In genomic region chr1:175673236-175674150, GRCh38 we compare ENCODE assay signal across 11 cellular contexts.
A peak's percentile ranks its signal among the peaks of the same experiment; 100 is the strongest.
DNase-seq lines count a peak whose midpoint lies in the region; ATAC-seq and TF ChIP-seq lines count a peak whose summit lies in the region.
"Had no signal": no experiment of that assay in that cellular context is flagged by ENCODE, and none has a peak within 500 bp of the region (broad histone marks: within the 10 kb centered on the region; RNA-seq: fewer than 3 reads in every experiment).

No MANE protein-coding gene starts in this region.

- H3K79me2 ChIP-seq in PC-9 (ENCODE audit: low read depth): no peaks in the 10 kb centered on the region

- H3K9me3 Mint-ChIP-seq in activated B cell treated with CpG ODN at 0.5 μM for 24 hours (no peaks in the 10 kb centered on the region), Calu3 (ENCODE audit: low read depth, unreplicated experiment) (no peaks in the 10 kb centered on the region)
- no peaks in the 10 kb centered on the region for H3K9me3 Mint-ChIP-seq in effector memory CD8-positive, alpha-beta T cell

- peaks cover 7% of the 10 kb centered on the region; the same call in 1 of the 2 replicates for H3K27me3 ChIP-seq in PC-9 (ENCODE audit: insufficient read depth, low read depth)

- POLR2A ChIA-PET in activated B cell treated with CpG ODN at 0.5 μM for 24 hours (lab: Charles Lee) (no interaction called here), PC-9 (lab: Charles Lee; ENCODE audit: unreplicated experiment) (no interaction called here)

- no peak for TF ChIP-seq CTCF in activated B cell treated with CpG ODN at 0.5 μM for 24 hours (IDR thresholded peaks at IDR 0.05)
- no peak for TF ChIP-seq CTCF in PC-9 (conservative IDR thresholded peaks at IDR 0.05)
- TF ChIP-seq CTCF in Calu3 (IDR thresholded peaks at IDR 0.05; ENCODE audit: unreplicated experiment): no peak

- H3K9me2 ChIP-seq in PC-9 (ENCODE audit: insufficient read depth): no peaks in the 10 kb centered on the region

- peak overlapping the region; percentile 62 for H3K4me3 Mint-ChIP-seq in activated B cell treated with CpG ODN at 0.5 μM for 24 hours
- no peak overlapping the region for H3K4me3 Mint-ChIP-seq in Calu3 (ENCODE audit: low read depth, unreplicated experiment)
- H3K4me3 Mint-ChIP-seq in effector memory CD8-positive, alpha-beta T cell: no peak overlapping the region
- H3K4me3 Mint-ChIP-seq: activated CD4-positive, alpha-beta T cell treated with anti-CD3 and anti-CD28 coated beads for 36 hours; CD4-positive, CD25-positive, alpha-beta regulatory T cell had no signal

- CTCF ChIA-PET in activated B cell treated with CpG ODN at 0.5 μM for 24 hours (lab: Charles Lee) (interaction anchor here (1.0 kb wide), 1 partner anchor 73 kb away, joined by 3 read pairs; no protein-coding TSS in a partner anchor), PC-9 (lab: Charles Lee) (no interaction called here), Calu3 (lab: Charles Lee) (no interaction called here)

- ATAC-seq in HG03159 (IDR thresholded peaks at IDR 0.05; ENCODE audit: unreplicated experiment) (peak; percentile 79), activated B cell treated with CpG ODN at 0.5 μM for 24 hours (ENCODE audit: low read depth) (peak; percentile 89)
- ATAC-seq in effector memory CD8-positive, alpha-beta T cell (replicated peaks): no peak
- ATAC-seq: activated CD4-positive, alpha-beta T cell treated with anti-CD3 and anti-CD28 coated beads for 36 hours; HepG2 had no signal

- BruUV-seq in PC-9 (replicated peaks; lab: Mats Ljungman, UMichigan): no TSS peak
- BruUV-seq in Calu3 (replicated peaks; lab: Mats Ljungman, UMichigan): no TSS peak

- no peak overlapping the region for H3K27ac ChIP-seq in PC-9

- H3K4me3 ChIP-seq in PC-9: no peak overlapping the region

- no peaks in the 10 kb centered on the region for H3K36me3 ChIP-seq in PC-9 (ENCODE audit: low read depth)

- intact Hi-C loops in activated B cell treated with CpG ODN at 0.5 μM for 24 hours (cut with micrococcal nuclease): loop anchor here (2.0 kb wide), 1 partner anchor 73 kb away; no protein-coding TSS in a partner anchor
- intact Hi-C loops in PC-9 (cut with micrococcal nuclease; ENCODE audit: unreplicated experiment): no loop called here
- intact Hi-C loops in Calu3 (cut with micrococcal nuclease; ENCODE audit: unreplicated experiment): no loop called here

- no peaks in the 10 kb centered on the region for H3K4me1 ChIP-seq in PC-9 (replicated peaks; ENCODE audit: insufficient read depth)

- H2AFZ ChIP-seq in PC-9: no peak overlapping the region

- H4K20me1 ChIP-seq in PC-9 (ENCODE audit: insufficient read depth): no peaks in the 10 kb centered on the region

- no peaks in the 10 kb centered on the region for H3F3A ChIP-seq in PC-9 (ENCODE audit: insufficient read depth, low read depth)

- H3K4me1 Mint-ChIP-seq in activated B cell treated with CpG ODN at 0.5 μM for 24 hours (peaks cover 52% of the 10 kb centered on the region), Calu3 (ENCODE audit: low read depth, unreplicated experiment) (no peaks in the 10 kb centered on the region)
- no peaks in the 10 kb centered on the region for H3K4me1 Mint-ChIP-seq in effector memory CD8-positive, alpha-beta T cell (ENCODE audit: low read depth in 2 of 2)
- H3K4me1 Mint-ChIP-seq: activated CD4-positive, alpha-beta T cell treated with anti-CD3 and anti-CD28 coated beads for 36 hours had no signal

- H3K9me3 ChIP-seq in PC-9 (ENCODE audit: insufficient read depth, low read depth): no peaks in the 10 kb centered on the region

- peak overlapping the region; percentile 82 for H3K27ac Mint-ChIP-seq in activated B cell treated with CpG ODN at 0.5 μM for 24 hours
- no peak overlapping the region for H3K27ac Mint-ChIP-seq in Calu3 (ENCODE audit: unreplicated experiment)
- H3K27ac Mint-ChIP-seq in effector memory CD8-positive, alpha-beta T cell: no peak overlapping the region
- H3K27ac Mint-ChIP-seq: activated CD4-positive, alpha-beta T cell treated with anti-CD3 and anti-CD28 coated beads for 36 hours had no signal

- H3K27me3 Mint-ChIP-seq in activated B cell treated with CpG ODN at 0.5 μM for 24 hours (no peaks in the 10 kb centered on the region), Calu3 (ENCODE audit: unreplicated experiment) (peaks cover 74% of the 10 kb centered on the region)
- H3K27me3 Mint-ChIP-seq in effector memory CD8-positive, alpha-beta T cell: peaks cover 17 to 25% of the 10 kb centered on the region in 2 donors
- H3K27me3 Mint-ChIP-seq: CD4-positive, CD25-positive, alpha-beta regulatory T cell had no signal

- H3K4me2 ChIP-seq in PC-9: no peak overlapping the region

- H3K36me3 Mint-ChIP-seq in activated B cell treated with CpG ODN at 0.5 μM for 24 hours (ENCODE audit: low read depth): no peaks in the 10 kb centered on the region
- no peaks in the 10 kb centered on the region for H3K36me3 Mint-ChIP-seq in Calu3 (ENCODE audit: insufficient read depth, unreplicated experiment)
- no peaks in the 10 kb centered on the region for H3K36me3 Mint-ChIP-seq in effector memory CD8-positive, alpha-beta T cell (ENCODE audit: insufficient read depth)
- H3K36me3 Mint-ChIP-seq: CD4-positive, CD25-positive, alpha-beta regulatory T cell had no signal

- DNase-seq in CMK (ENCODE audit: low read depth) (peak; percentile 51), GM19240 (ENCODE audit: insufficient read length, low spot score) (peak; percentile 52), activated B cell treated with CpG ODN at 0.5 μM for 24 hours (no peak), PC-9 (no peak), Calu3 (no peak), NCI-H526 (lab: John Stamatoyannopoulos, UW) (no peak)
- no peak for DNase-seq in effector memory CD8-positive, alpha-beta T cell
- DNase-seq: activated CD4-positive, alpha-beta T cell treated with anti-CD3 and anti-CD28 coated beads for 36 hours; CD4-positive, CD25-positive, alpha-beta regulatory T cell had no signal

Comparison
In these comparisons a context has a peak if more than half of its experiments do, and no peak if none do; other contexts are left out.
1. DNase-seq: peak in CMK (single experiment) and GM19240 (single experiment); none in activated B cell treated with CpG ODN at 0.5 μM for 24 hours (single experiment), PC-9 (0 of 2), Calu3 (single experiment), NCI-H526 (0 of 2) and effector memory CD8-positive, alpha-beta T cell (0 of 3).